In the genomic region with DNA sequence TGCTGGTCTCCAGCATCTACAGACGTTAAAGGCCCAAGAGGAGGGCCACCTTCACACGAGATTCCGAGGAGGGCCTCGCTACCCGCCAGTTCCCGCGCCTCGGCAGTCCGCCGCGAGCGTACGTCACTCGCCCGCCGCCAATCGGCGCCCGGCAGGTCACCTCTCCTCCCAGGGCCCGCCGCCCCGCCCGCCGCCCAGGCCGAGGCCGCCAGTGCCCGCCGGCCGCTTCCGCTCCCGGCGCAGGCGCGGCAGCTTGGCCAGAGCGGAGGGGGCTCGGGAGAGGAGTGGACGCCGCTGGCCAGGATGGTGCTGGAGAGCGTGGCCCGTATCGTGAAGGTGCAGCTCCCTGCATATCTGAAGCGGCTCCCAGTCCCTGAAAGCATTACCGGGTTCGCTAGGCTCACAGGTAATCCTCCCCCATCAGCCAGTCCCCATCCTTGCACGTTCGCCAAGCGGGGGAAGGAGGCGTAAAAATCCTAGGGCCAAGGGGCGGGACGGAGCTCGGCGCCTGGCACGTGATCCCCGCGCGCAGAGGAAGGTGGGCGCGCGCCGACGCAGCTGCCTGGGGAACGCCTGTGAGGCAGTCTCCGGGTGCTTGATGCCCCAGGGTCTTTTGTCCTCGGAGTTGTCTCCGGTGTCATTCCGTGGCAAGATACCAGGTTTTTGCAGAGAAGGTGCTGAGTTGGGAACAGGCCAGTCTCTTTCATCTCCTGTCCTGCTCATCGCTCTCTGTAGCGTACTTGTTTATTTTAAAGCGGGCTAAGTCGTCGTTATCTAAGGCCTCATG, we compare ENCODE assay signal across 1 cellular context.
TF ChIP-seq lines count a peak whose summit lies in the region.

A gene with protein sequence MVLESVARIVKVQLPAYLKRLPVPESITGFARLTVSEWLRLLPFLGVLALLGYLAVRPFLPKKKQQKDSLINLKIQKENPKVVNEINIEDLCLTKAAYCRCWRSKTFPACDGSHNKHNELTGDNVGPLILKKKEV (plus strand): TSS at position 211 of the 787 bp plus-strand sequence. CDS start 93 bp downstream, at position 304.

TF ChIP-seq in HepG2, 621 proteins besides CTCF, POLR2A, EP300 and RAD21 (continued from another document and continues in another):
- TF ChIP-seq, protein P1, sequence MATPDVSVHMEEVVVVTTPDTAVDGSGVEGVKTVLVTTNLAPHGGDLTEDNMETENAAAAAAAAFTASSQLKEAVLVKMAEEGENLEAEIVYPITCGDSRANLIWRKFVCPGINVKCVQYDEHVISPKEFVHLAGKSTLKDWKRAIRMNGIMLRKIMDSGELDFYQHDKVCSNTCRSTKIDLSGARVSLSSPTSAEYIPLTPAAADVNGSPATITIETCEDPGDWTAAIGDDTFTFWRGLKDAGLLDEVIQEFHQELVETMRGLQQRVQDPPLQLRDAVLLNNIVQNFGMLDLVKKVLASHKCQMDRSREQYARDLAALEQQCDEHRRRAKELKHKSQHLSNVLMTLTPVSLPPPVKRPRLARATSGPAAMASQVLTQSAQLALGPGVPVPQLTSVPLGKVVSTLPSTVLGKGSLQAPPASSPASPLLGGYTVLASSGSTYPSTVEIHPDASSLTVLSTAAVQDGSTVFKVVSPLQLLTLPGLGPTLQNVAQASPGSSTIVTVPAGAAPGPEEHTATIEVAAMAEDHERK (CRISPR knock-in tag; IDR thresholded peaks at IDR 0.05; ENCODE audit: low read depth), result no peak; the same call in 1 of the 2 replicates
- TF ChIP-seq KDM5A (IDR thresholded peaks at IDR 0.05; ENCODE audit: borderline replicate concordance, low read length) (no peak), DNMT3B (CRISPR knock-in tag; conservative IDR thresholded peaks at IDR 0.05) (peak; percentile 78; the same call in 1 of the 2 replicates), ZNF256 (CRISPR knock-in tag; conservative IDR thresholded peaks at IDR 0.05) (peak; percentile 58; the same call in 1 of the 2 replicates), FIP1L1 (IDR thresholded peaks at IDR 0.05; ENCODE audit: borderline replicate concordance, insufficient read depth, low read depth, low read length) (0 out of 2 replicates have a peak, but pooled peaks have one; percentile 52), FLYWCH1 (CRISPR knock-in tag; IDR thresholded peaks at IDR 0.05) (0 out of 2 replicates have a peak, but pooled peaks have one; percentile 33), ZNF7 (CRISPR knock-in tag; IDR thresholded peaks at IDR 0.05) (0 out of 2 replicates have a peak, but pooled peaks have one; percentile 35), ZC3H4 (CRISPR knock-in tag; IDR thresholded peaks at IDR 0.05; ENCODE audit: borderline replicate concordance) (peak; percentile 73; the same call in 1 of the 2 replicates), SATB2 (CRISPR knock-in tag; IDR thresholded peaks at IDR 0.05) (peak; percentile 48; the same call in 1 of the 2 replicates), NR2F6 (IDR thresholded peaks at IDR 0.05) (no peak), NR2F6 (CRISPR knock-in tag; IDR thresholded peaks at IDR 0.05) (peak; percentile 53; the same call in 1 of the 2 replicates), DNMT1 (CRISPR knock-in tag; IDR thresholded peaks at IDR 0.05) (peak; percentile 86), ATF7 (IDR thresholded peaks at IDR 0.05) (no peak), ATF7 (CRISPR knock-in tag; IDR thresholded peaks at IDR 0.05) (peak; percentile 88), PLRG1 (conservative IDR thresholded peaks at IDR 0.05) (no peak), HNF4G (IDR thresholded peaks at IDR 0.05; ENCODE audit: borderline replicate concordance, low read depth, low read length) (no peak), HNF4G (CRISPR knock-in tag; IDR thresholded peaks at IDR 0.05; ENCODE audit: borderline replicate concordance, low read depth) (0 out of 2 replicates have a peak, but pooled peaks have one; percentile 48), SRSF1 (optimal IDR thresholded peaks at IDR 0.05; ENCODE audit: low read depth, low read length) (no peak), ZNF296 (CRISPR knock-in tag; conservative IDR thresholded peaks at IDR 0.05) (no peak), SALL1 (CRISPR knock-in tag; IDR thresholded peaks at IDR 0.05) (peak; percentile 94), NRL (CRISPR knock-in tag; IDR thresholded peaks at IDR 0.05; ENCODE audit: borderline replicate concordance) (peak; percentile 95), HOXA5 (CRISPR knock-in tag; IDR thresholded peaks at IDR 0.05) (peak; percentile 59), RARG (CRISPR knock-in tag; IDR thresholded peaks at IDR 0.05; ENCODE audit: low read depth) (peak; percentile 98), ZNF501 (CRISPR knock-in tag; IDR thresholded peaks at IDR 0.05) (peak; percentile 82), NAIF1 (CRISPR knock-in tag; IDR thresholded peaks at IDR 0.05; ENCODE audit: borderline replicate concordance) (peak; percentile 58; the same call in 1 of the 2 replicates), NR2C2 (CRISPR knock-in tag; IDR thresholded peaks at IDR 0.05; ENCODE audit: borderline replicate concordance) (peak; percentile 73), TMF1 (CRISPR knock-in tag; IDR thresholded peaks at IDR 0.05; ENCODE audit: low read depth) (peak; percentile 79), CBX2 (IDR thresholded peaks at IDR 0.05; ENCODE audit: low read depth, low read length) (no peak), CBX2 (CRISPR knock-in tag; IDR thresholded peaks at IDR 0.05; ENCODE audit: low read depth) (no peak), ZNF614 (CRISPR knock-in tag; IDR thresholded peaks at IDR 0.05; ENCODE audit: borderline replicate concordance) (peak; percentile 80; the same call in 1 of the 2 replicates), MED8 (CRISPR knock-in tag; IDR thresholded peaks at IDR 0.05; ENCODE audit: insufficient replicate concordance) (peak; percentile 67), DR1 (CRISPR knock-in tag; IDR thresholded peaks at IDR 0.05) (no peak; the same call in 1 of the 2 replicates), ZNF333 (CRISPR knock-in tag; IDR thresholded peaks at IDR 0.05; ENCODE audit: borderline replicate concordance) (peak; percentile 70; the same call in 1 of the 2 replicates), CREB1 (IDR thresholded peaks at IDR 0.05) (peak; percentile 71), CREB1 (CRISPR knock-in tag; IDR thresholded peaks at IDR 0.05) (peak; percentile 64; the same call in 1 of the 2 replicates), CCDC6 (CRISPR knock-in tag; IDR thresholded peaks at IDR 0.05) (peak; percentile 92), ZSCAN22 (CRISPR knock-in tag; IDR thresholded peaks at IDR 0.05) (peak; percentile 91), HIVEP1 (CRISPR knock-in tag; IDR thresholded peaks at IDR 0.05) (peak; percentile 94), CENPX (CRISPR knock-in tag; IDR thresholded peaks at IDR 0.05) (no peak), ZFP1 (CRISPR knock-in tag; IDR thresholded peaks at IDR 0.05) (peak; percentile 78; the same call in 1 of the 2 replicates), ZNF253 (CRISPR knock-in tag; IDR thresholded peaks at IDR 0.05; ENCODE audit: borderline replicate concordance) (no peak; the same call in 1 of the 2 replicates), ZFYVE20 (CRISPR knock-in tag; IDR thresholded peaks at IDR 0.05; ENCODE audit: borderline replicate concordance, low read depth) (peak; percentile 58; the same call in 1 of the 2 replicates)
- TF ChIP-seq, protein P2, sequence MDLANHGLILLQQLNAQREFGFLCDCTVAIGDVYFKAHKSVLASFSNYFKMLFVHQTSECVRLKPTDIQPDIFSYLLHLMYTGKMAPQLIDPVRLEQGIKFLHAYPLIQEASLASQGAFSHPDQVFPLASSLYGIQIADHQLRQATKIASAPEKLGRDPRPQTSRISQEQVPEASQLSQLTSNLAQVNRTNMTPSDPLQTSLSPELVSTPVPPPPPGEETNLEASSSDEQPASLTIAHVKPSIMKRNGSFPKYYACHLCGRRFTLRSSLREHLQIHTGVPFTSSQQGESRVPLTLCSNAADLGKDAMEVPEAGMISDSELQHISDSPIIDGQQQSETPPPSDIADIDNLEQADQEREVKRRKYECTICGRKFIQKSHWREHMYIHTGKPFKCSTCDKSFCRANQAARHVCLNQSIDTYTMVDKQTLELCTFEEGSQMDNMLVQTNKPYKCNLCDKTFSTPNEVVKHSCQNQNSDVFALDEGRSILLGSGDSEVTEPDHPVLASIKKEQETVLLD (CRISPR knock-in tag; IDR thresholded peaks at IDR 0.05; ENCODE audit: low read depth), result peak; percentile 80
- TF ChIP-seq, protein P3, sequence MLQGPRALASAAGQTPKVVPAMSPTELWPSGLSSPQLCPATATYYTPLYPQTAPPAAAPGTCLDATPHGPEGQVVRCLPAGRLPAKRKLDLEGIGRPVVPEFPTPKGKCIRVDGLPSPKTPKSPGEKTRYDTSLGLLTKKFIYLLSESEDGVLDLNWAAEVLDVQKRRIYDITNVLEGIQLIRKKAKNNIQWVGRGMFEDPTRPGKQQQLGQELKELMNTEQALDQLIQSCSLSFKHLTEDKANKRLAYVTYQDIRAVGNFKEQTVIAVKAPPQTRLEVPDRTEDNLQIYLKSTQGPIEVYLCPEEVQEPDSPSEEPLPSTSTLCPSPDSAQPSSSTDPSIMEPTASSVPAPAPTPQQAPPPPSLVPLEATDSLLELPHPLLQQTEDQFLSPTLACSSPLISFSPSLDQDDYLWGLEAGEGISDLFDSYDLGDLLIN (CRISPR knock-in tag; IDR thresholded peaks at IDR 0.05; ENCODE audit: borderline replicate concordance), result 0 out of 2 replicates have a peak, but pooled peaks have one; percentile 21
- TF ChIP-seq, protein P4, sequence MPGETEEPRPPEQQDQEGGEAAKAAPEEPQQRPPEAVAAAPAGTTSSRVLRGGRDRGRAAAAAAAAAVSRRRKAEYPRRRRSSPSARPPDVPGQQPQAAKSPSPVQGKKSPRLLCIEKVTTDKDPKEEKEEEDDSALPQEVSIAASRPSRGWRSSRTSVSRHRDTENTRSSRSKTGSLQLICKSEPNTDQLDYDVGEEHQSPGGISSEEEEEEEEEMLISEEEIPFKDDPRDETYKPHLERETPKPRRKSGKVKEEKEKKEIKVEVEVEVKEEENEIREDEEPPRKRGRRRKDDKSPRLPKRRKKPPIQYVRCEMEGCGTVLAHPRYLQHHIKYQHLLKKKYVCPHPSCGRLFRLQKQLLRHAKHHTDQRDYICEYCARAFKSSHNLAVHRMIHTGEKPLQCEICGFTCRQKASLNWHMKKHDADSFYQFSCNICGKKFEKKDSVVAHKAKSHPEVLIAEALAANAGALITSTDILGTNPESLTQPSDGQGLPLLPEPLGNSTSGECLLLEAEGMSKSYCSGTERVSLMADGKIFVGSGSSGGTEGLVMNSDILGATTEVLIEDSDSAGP (CRISPR knock-in tag; IDR thresholded peaks at IDR 0.05; ENCODE audit: borderline replicate concordance), result peak; percentile 78; the same call in 1 of the 2 replicates
- TF ChIP-seq, protein P5, sequence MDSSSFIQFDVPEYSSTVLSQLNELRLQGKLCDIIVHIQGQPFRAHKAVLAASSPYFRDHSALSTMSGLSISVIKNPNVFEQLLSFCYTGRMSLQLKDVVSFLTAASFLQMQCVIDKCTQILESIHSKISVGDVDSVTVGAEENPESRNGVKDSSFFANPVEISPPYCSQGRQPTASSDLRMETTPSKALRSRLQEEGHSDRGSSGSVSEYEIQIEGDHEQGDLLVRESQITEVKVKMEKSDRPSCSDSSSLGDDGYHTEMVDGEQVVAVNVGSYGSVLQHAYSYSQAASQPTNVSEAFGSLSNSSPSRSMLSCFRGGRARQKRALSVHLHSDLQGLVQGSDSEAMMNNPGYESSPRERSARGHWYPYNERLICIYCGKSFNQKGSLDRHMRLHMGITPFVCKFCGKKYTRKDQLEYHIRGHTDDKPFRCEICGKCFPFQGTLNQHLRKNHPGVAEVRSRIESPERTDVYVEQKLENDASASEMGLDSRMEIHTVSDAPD (CRISPR knock-in tag; IDR thresholded peaks at IDR 0.05), result peak; percentile 63
- TF ChIP-seq, protein P6, sequence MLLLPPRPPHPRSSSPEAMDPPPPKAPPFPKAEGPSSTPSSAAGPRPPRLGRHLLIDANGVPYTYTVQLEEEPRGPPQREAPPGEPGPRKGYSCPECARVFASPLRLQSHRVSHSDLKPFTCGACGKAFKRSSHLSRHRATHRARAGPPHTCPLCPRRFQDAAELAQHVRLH (CRISPR knock-in tag; IDR thresholded peaks at IDR 0.05; ENCODE audit: borderline replicate concordance, low read depth), result peak; percentile 94
- TF ChIP-seq, protein P7, sequence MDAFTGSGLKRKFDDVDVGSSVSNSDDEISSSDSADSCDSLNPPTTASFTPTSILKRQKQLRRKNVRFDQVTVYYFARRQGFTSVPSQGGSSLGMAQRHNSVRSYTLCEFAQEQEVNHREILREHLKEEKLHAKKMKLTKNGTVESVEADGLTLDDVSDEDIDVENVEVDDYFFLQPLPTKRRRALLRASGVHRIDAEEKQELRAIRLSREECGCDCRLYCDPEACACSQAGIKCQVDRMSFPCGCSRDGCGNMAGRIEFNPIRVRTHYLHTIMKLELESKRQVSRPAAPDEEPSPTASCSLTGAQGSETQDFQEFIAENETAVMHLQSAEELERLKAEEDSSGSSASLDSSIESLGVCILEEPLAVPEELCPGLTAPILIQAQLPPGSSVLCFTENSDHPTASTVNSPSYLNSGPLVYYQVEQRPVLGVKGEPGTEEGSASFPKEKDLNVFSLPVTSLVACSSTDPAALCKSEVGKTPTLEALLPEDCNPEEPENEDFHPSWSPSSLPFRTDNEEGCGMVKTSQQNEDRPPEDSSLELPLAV (CRISPR knock-in tag; conservative IDR thresholded peaks at IDR 0.05; ENCODE audit: low read depth), result no peak
- TF ChIP-seq, protein P8, sequence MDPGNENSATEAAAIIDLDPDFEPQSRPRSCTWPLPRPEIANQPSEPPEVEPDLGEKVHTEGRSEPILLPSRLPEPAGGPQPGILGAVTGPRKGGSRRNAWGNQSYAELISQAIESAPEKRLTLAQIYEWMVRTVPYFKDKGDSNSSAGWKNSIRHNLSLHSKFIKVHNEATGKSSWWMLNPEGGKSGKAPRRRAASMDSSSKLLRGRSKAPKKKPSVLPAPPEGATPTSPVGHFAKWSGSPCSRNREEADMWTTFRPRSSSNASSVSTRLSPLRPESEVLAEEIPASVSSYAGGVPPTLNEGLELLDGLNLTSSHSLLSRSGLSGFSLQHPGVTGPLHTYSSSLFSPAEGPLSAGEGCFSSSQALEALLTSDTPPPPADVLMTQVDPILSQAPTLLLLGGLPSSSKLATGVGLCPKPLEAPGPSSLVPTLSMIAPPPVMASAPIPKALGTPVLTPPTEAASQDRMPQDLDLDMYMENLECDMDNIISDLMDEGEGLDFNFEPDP (CRISPR knock-in tag; conservative IDR thresholded peaks at IDR 0.05), result no peak
